Comparison of ENCODE assay signal across 1 cellular context in the genomic region with DNA sequence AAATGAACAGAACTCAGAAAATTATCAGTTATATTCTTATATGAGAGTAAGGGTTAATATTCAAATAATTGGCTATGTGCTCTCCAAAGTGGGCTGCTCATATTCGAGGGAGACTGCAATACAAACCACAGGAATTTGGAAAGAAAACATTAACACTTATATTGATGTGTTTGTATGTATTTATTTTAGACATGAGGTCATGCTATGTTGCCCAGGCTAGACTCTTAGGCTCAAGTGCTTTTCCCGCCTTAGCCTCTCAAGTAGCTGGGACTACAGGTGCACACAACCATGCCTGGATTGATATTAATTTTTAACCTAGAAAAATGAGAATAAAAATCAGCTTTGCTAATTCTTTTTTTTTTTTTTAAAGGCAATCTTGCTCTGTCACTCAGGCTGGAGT.
TF ChIP-seq lines count a peak whose summit lies in the region.

No MANE protein-coding gene starts in this region.

TF ChIP-seq in IMR-90, 13 proteins besides CTCF, POLR2A, EP300 and RAD21:
- TF ChIP-seq, protein P1, sequence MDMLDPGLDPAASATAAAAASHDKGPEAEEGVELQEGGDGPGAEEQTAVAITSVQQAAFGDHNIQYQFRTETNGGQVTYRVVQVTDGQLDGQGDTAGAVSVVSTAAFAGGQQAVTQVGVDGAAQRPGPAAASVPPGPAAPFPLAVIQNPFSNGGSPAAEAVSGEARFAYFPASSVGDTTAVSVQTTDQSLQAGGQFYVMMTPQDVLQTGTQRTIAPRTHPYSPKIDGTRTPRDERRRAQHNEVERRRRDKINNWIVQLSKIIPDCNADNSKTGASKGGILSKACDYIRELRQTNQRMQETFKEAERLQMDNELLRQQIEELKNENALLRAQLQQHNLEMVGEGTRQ (IDR thresholded peaks at IDR 0.05; ENCODE audit: low read depth, low read length): no peak
- TF ChIP-seq MAZ (IDR thresholded peaks at IDR 0.05; ENCODE audit: borderline replicate concordance, low read depth, low read length): no peak
- TF ChIP-seq CEBPB (IDR thresholded peaks at IDR 0.05; ENCODE audit: low read depth, low read length): no peak
- TF ChIP-seq RCOR1 (IDR thresholded peaks at IDR 0.05; ENCODE audit: insufficient replicate concordance, low read length): no peak
- no peak for TF ChIP-seq NFE2L2 (IDR thresholded peaks at IDR 0.05; ENCODE audit: low read depth, low read length)
- no peak for TF ChIP-seq CHD1 (IDR thresholded peaks at IDR 0.05; ENCODE audit: low read depth, low read length)
- no peak for TF ChIP-seq SMC3 (IDR thresholded peaks at IDR 0.05; ENCODE audit: low read depth, low read length)
- no peak for TF ChIP-seq RFX5 (IDR thresholded peaks at IDR 0.05; ENCODE audit: low read depth, low read length)
- TF ChIP-seq FOS (IDR thresholded peaks at IDR 0.05; ENCODE audit: low read depth, low read length): no peak
